In the genomic region with DNA sequence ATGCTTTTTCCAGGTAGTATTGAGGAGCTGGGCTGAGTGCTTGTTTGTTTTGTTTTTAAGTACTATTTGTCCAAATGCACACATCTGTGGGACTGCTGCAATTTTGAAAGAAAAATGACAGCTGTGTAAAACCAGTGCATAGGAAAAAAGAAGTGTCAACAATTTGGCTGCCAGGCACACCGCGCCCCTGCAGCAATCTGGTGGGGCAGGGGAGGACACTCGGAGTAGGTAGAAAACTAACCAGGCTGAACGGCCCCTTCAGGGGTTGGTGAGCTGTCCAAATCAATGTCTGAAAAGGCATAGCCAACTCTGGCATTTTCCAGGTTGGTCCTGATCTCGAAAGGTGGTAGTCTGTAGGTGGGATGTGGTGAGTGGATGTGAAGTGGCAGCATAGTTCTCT, we compare ENCODE assay signal across 10 cellular contexts. TPM values are rescaled to one million over a fixed set of nuclear protein-coding genes. Genes with fewer than 3 reads are reported as not detected.
A peak's percentile ranks its signal among the peaks of the same experiment; 100 is the strongest.
DNase-seq lines count a peak whose midpoint lies in the region; ATAC-seq, FAIRE-seq and TF ChIP-seq lines count a peak whose summit lies in the region.
"Had no signal": no experiment of that assay in that cellular context is flagged by ENCODE, and none has a peak within 500 bp of the region (broad histone marks: within the 10 kb centered on the region; RNA-seq: fewer than 3 reads in every experiment).

No MANE protein-coding gene starts in this region.

- intact Hi-C loops in CD14-positive monocyte (cut with micrococcal nuclease) = no loop called here

- H3K36me3 Mint-ChIP-seq in T-cell = no peaks in the 10 kb centered on the region
- peaks cover 2% of the 10 kb centered on the region for H3K36me3 Mint-ChIP-seq in neural crest cell (ENCODE audit: low read depth)
- H3K36me3 Mint-ChIP-seq in CD14-positive monocyte = no peaks in the 10 kb centered on the region

- H3K27me3 Mint-ChIP-seq in T-cell = peaks cover 2 to 4% of the 10 kb centered on the region in 2 donors
- no peaks in the 10 kb centered on the region for H3K27me3 Mint-ChIP-seq in neural crest cell (ENCODE audit: low read depth)
- H3K27me3 Mint-ChIP-seq in CD14-positive monocyte (ENCODE audit: low read depth in 3 of 3) = peaks cover 8 to 16% (median 13%) of the 10 kb centered on the region in 3 donors

- CTCF ChIA-PET in BJ (lab: Yijun Ruan, JAX) (no interaction called here), T-cell (lab: Charles Lee) (interaction anchor here in 1 of 2 donors (0.5 kb wide), 1 partner anchor 398 kb away, joined by 6 read pairs; no protein-coding TSS in a partner anchor)

- FAIRE-seq in urothelium cell line (lab: Jason Lieb, UNC) = no peak
- FAIRE-seq: islet of Langerhans had no signal

- ATAC-seq in T-cell (replicated peaks in 1 of 4) (no peak), HG02759 (IDR thresholded peaks at IDR 0.05; ENCODE audit: unreplicated experiment) (no peak), HG03139 (IDR thresholded peaks at IDR 0.05; ENCODE audit: unreplicated experiment) (no peak)

- DNase-seq in BJ (ENCODE audit: low read depth) (no peak), T-cell (no peak), epithelial cell of proximal tubule (ENCODE audit: low read depth) (no peak), neural crest cell (ENCODE audit: low read depth, low spot score) (no peak), urothelium cell line (ENCODE audit: low spot score) (no peak), CD14-positive monocyte (ENCODE audit: low spot score) (no peak)
- DNase-seq: NCI-H2029 had no signal

- no peaks in the 10 kb centered on the region for H3K27me3 ChIP-seq in BJ (ENCODE audit: control insufficient read depth, insufficient read depth, low read length)

- H3K4me3 ChIP-seq in BJ (ENCODE audit: low read depth, low read length) (peak overlapping the region; percentile 62; the same call in 1 of the 2 replicates), epithelial cell of proximal tubule (ENCODE audit: low read depth, low read length) (peak overlapping the region; percentile 70)

- H3K4me1 Mint-ChIP-seq in T-cell = peaks cover 12 to 20% (median 15%) of the 10 kb centered on the region in 3 donors
- H3K4me1 Mint-ChIP-seq in neural crest cell = peaks cover 12% of the 10 kb centered on the region
- H3K4me1 Mint-ChIP-seq in CD14-positive monocyte = peaks cover 4% of the 10 kb centered on the region

- H3K9me3 Mint-ChIP-seq in T-cell (no peaks in the 10 kb centered on the region), neural crest cell (peaks cover 5% of the 10 kb centered on the region), CD14-positive monocyte (peaks cover 0 to 12% (median 1%) of the 10 kb centered on the region in 7 donors)

- no peak for TF ChIP-seq CTCF in BJ (IDR thresholded peaks at IDR 0.05; ENCODE audit: insufficient read depth, low read depth, low read length)
- no peak for TF ChIP-seq CTCF in epithelial cell of proximal tubule (conservative IDR thresholded peaks at IDR 0.05; ENCODE audit: low read depth, low read length)
- TF ChIP-seq CTCF in neural crest cell (conservative IDR thresholded peaks at IDR 0.05) = no peak
- no peak for TF ChIP-seq CTCF in CD14-positive monocyte (IDR thresholded peaks at IDR 0.05)

- H3K27ac Mint-ChIP-seq in T-cell (no peak overlapping the region), neural crest cell (ENCODE audit: unreplicated experiment) (no peak overlapping the region), CD14-positive monocyte (no peak overlapping the region)

- no peaks in the 10 kb centered on the region for H3K36me3 ChIP-seq in BJ (ENCODE audit: control insufficient read depth, insufficient read depth, low read length)

- POLR2A ChIA-PET in BJ (lab: Charles Lee) (no interaction called here), T-cell (lab: Charles Lee) (no interaction called here)

- H3K4me3 Mint-ChIP-seq in T-cell (peak overlapping the region; percentile 62 to 76 (median 74)), neural crest cell (peak overlapping the region; percentile 89), CD14-positive monocyte (no peak overlapping the region)

RNA-seq across cellular contexts. Expression of a gene that starts 1.1 kb away (rescaled TPM):
- 5.8 and 9.0 TPM in 2 replicates for polyA plus RNA-seq in BJ (2011; rRNA removed)
- 7.5 and 11.3 TPM in 2 replicates for polyA minus RNA-seq in BJ (2011; rRNA and poly(A)+ RNA removed)
- total RNA-seq in T-cell = 10 to 100 TPM in 4 of 5 donors, 1 to 10 TPM in 1; 3.6 to 13.8 (median 11.1) TPM
- total RNA-seq in epithelial cell of proximal tubule = 14.9 and 22.3 TPM in 2 replicates
- total RNA-seq in neural crest cell = 26.8 and 27.3 TPM in 2 replicates
- not detected for polyA plus RNA-seq in CD14-positive monocyte

Comparison
In these comparisons a context has a peak if more than half of its experiments do, and no peak if none do; other contexts are left out.
1. H3K4me3 Mint-ChIP-seq: peak in T-cell (3 of 3) and neural crest cell (single experiment); none in CD14-positive monocyte (0 of 2).